In genomic region chr19:54158812-54159351, GRCh38 we compare ENCODE assay signal across 8 cellular contexts. TPM values are rescaled to one million over a fixed set of nuclear protein-coding genes. Genes with fewer than 3 reads are reported as not detected.
DNase-seq lines count a peak whose midpoint lies in the region; ATAC-seq and TF ChIP-seq lines count a peak whose summit lies in the region.

No MANE protein-coding gene starts in this region.

- peak overlapping the region; percentile 90 for H3K9ac ChIP-seq in skeletal muscle satellite cell (ENCODE audit: low read depth, low read length)

- H3K4me1 ChIP-seq in skeletal muscle satellite cell (ENCODE audit: control insufficient read depth, insufficient read depth, low read length): peaks cover 37% of the 10 kb centered on the region

- H3K36me3 ChIP-seq in H7 (replicated peaks; ENCODE audit: control insufficient read depth, insufficient read depth, low read length): peaks cover 20% of the 10 kb centered on the region
- peaks cover 33% of the 10 kb centered on the region for H3K36me3 ChIP-seq in skeletal muscle satellite cell (ENCODE audit: insufficient read depth, low read length)

- TF ChIP-seq CTCF in 22Rv1 (IDR thresholded peaks at IDR 0.05): no peak

- POLR2A ChIA-PET in activated CD8-positive, alpha-beta T cell treated with anti-CD3 and anti-CD28 coated beads, Interleukin-2, amount 10 ng/mL, durations not matched to agents 7 days and 5 days (lab: Charles Lee): interaction anchor here (0.6 to 3.1 kb wide), 13 partner anchors 9 to 264 kb away, joined by 3 to 18 read pairs (median 7); partner anchors contain the start of genes CNOT3, MBOAT7, PRPF31 and RPS9

- H3K9me3 Mint-ChIP-seq in activated CD8-positive, alpha-beta T cell treated with anti-CD3 and anti-CD28 coated beads, Interleukin-2, amount 10 ng/mL, durations not matched to agents 7 days and 5 days (ENCODE audit: insufficient read depth): no peaks in the 10 kb centered on the region

- peaks cover 43% of the 10 kb centered on the region for H3K36me3 Mint-ChIP-seq in activated CD8-positive, alpha-beta T cell treated with anti-CD3 and anti-CD28 coated beads, Interleukin-2, amount 10 ng/mL, durations not matched to agents 7 days and 5 days (ENCODE audit: low read depth)

- no peak for ATAC-seq in activated CD8-positive, alpha-beta T cell treated with anti-CD3 and anti-CD28 coated beads, Interleukin-2, amount 10 ng/mL, durations not matched to agents 7 days and 5 days

- peak overlapping the region; percentile 97 for H3K27ac ChIP-seq in 22Rv1

- DNase-seq in H7 (peak; percentile 57), germinal center (ENCODE audit: low spot score) (peak; percentile 47), GOT3 (lab: John Stamatoyannopoulos, UW) (no peak), NCI-H1092 treated with DMSO at 0.1 percent for 48 hours (lab: John Stamatoyannopoulos, UW) (no peak), NCI-H345 (lab: John Stamatoyannopoulos, UW) (no peak)
- DNase-seq in activated CD8-positive, alpha-beta T cell treated with anti-CD3 and anti-CD28 coated beads, Interleukin-2, amount 10 ng/mL, durations not matched to agents 7 days and 5 days: peak; percentile 59

- peak overlapping the region; percentile 100 for H3K27ac Mint-ChIP-seq in activated CD8-positive, alpha-beta T cell treated with anti-CD3 and anti-CD28 coated beads, Interleukin-2, amount 10 ng/mL, durations not matched to agents 7 days and 5 days

- H3K4me3 ChIP-seq in H7 (ENCODE audit: insufficient read depth, low read depth, low read length): peak overlapping the region; percentile 84
- peak overlapping the region; percentile 86 for H3K4me3 ChIP-seq in skeletal muscle satellite cell (ENCODE audit: low read length)

- H3K27me3 ChIP-seq in H7 (ENCODE audit: control insufficient read depth, insufficient read depth, low read length) (peaks cover 9% of the 10 kb centered on the region), skeletal muscle satellite cell (ENCODE audit: control insufficient read depth, insufficient read depth, low read length) (no peaks in the 10 kb centered on the region)

- CTCF ChIA-PET in activated CD8-positive, alpha-beta T cell treated with anti-CD3 and anti-CD28 coated beads, Interleukin-2, amount 10 ng/mL, durations not matched to agents 7 days and 5 days (lab: Charles Lee): interaction anchor here (1.3 to 2.5 kb wide), 8 partner anchors 9 to 107 kb away, joined by 3 to 7 read pairs (median 4); partner anchors contain the start of genes CNOT3 and MBOAT7

- H3K4me1 Mint-ChIP-seq in activated CD8-positive, alpha-beta T cell treated with anti-CD3 and anti-CD28 coated beads, Interleukin-2, amount 10 ng/mL, durations not matched to agents 7 days and 5 days (ENCODE audit: low read depth): peaks cover 68% of the 10 kb centered on the region

- peak overlapping the region; percentile 98 for H3K4me3 Mint-ChIP-seq in activated CD8-positive, alpha-beta T cell treated with anti-CD3 and anti-CD28 coated beads, Interleukin-2, amount 10 ng/mL, durations not matched to agents 7 days and 5 days

- H3K9me3 ChIP-seq in skeletal muscle satellite cell (replicated peaks; ENCODE audit: low read length): no peaks in the 10 kb centered on the region

- H3K27me3 Mint-ChIP-seq in activated CD8-positive, alpha-beta T cell treated with anti-CD3 and anti-CD28 coated beads, Interleukin-2, amount 10 ng/mL, durations not matched to agents 7 days and 5 days (ENCODE audit: low read depth): peaks cover 2% of the 10 kb centered on the region

- peak overlapping the region; percentile 97 for H3K4me2 ChIP-seq in skeletal muscle satellite cell (ENCODE audit: low read length)

RNA-seq across cellular contexts. Expression of gene LENG1, which starts 0.6 kb away (rescaled TPM):
- total RNA-seq in H7 (2014; rRNA removed; shearing (Covaris generic)): 3.6 and 4.7 TPM in 2 replicates
- total RNA-seq in activated CD8-positive, alpha-beta T cell treated with anti-CD3 and anti-CD28 coated beads, Interleukin-2, amount 10 ng/mL, durations not matched to agents 7 days and 5 days: 1 to 10 TPM; 6.6 to 7.5 TPM
- total RNA-seq in skeletal muscle satellite cell (2012; rRNA removed): 3.1 and 3.5 TPM in 2 replicates

RNA-seq across cellular contexts. Expression of gene TMC4, which starts 14.1 kb away (rescaled TPM):
- 1.9 and 2.8 TPM in 2 replicates for total RNA-seq in H7 (2014; rRNA removed; shearing (Covaris generic))
- under 1 TPM; 0.55 to 0.76 TPM for total RNA-seq in activated CD8-positive, alpha-beta T cell treated with anti-CD3 and anti-CD28 coated beads, Interleukin-2, amount 10 ng/mL, durations not matched to agents 7 days and 5 days
- 1.5 TPM in 1 of 2 replicates, not detected in the other for total RNA-seq in skeletal muscle satellite cell (2012; rRNA removed)

RNA-seq across cellular contexts. Expression of gene CNOT3, which starts 21.3 kb away (rescaled TPM):
- total RNA-seq in H7 (2014; rRNA removed; shearing (Covaris generic)): 17.0 and 24.9 TPM in 2 replicates
- total RNA-seq in activated CD8-positive, alpha-beta T cell treated with anti-CD3 and anti-CD28 coated beads, Interleukin-2, amount 10 ng/mL, durations not matched to agents 7 days and 5 days: 10 to 100 TPM; 55.1 to 58.4 TPM
- 5.6 and 9.2 TPM in 2 replicates for total RNA-seq in skeletal muscle satellite cell (2012; rRNA removed)

RNA-seq across cellular contexts. Expression of gene MBOAT7, which starts 30.5 kb away (rescaled TPM):
- 76.6 and 88.1 TPM in 2 replicates for total RNA-seq in H7 (2014; rRNA removed; shearing (Covaris generic))
- total RNA-seq in activated CD8-positive, alpha-beta T cell treated with anti-CD3 and anti-CD28 coated beads, Interleukin-2, amount 10 ng/mL, durations not matched to agents 7 days and 5 days: 10 to 100 TPM; 56.9 to 58.8 TPM
- 17.2 and 26.6 TPM in 2 replicates for total RNA-seq in skeletal muscle satellite cell (2012; rRNA removed)

RNA-seq across cellular contexts. Expression of gene TSEN34, which starts 32.2 kb away (rescaled TPM):
- 76.9 and 87.8 TPM in 2 replicates for total RNA-seq in H7 (2014; rRNA removed; shearing (Covaris generic))
- total RNA-seq in activated CD8-positive, alpha-beta T cell treated with anti-CD3 and anti-CD28 coated beads, Interleukin-2, amount 10 ng/mL, durations not matched to agents 7 days and 5 days: 10 to 100 TPM; 11.2 to 11.9 TPM
- total RNA-seq in skeletal muscle satellite cell (2012; rRNA removed): 83.1 and 83.4 TPM in 2 replicates

Comparison
In these comparisons a context has a peak if more than half of its experiments do, and no peak if none do; other contexts are left out.
1. DNase-seq: peak in H7 (single experiment), activated CD8-positive, alpha-beta T cell treated with anti-CD3 and anti-CD28 coated beads, Interleukin-2, amount 10 ng/mL, durations not matched to agents 7 days and 5 days (single experiment) and germinal center (single experiment); none in GOT3 (single experiment), NCI-H1092 treated with DMSO at 0.1 percent for 48 hours (single experiment) and NCI-H345 (single experiment).